ENCODE assay signal across 18 cellular contexts in the genomic region with DNA sequence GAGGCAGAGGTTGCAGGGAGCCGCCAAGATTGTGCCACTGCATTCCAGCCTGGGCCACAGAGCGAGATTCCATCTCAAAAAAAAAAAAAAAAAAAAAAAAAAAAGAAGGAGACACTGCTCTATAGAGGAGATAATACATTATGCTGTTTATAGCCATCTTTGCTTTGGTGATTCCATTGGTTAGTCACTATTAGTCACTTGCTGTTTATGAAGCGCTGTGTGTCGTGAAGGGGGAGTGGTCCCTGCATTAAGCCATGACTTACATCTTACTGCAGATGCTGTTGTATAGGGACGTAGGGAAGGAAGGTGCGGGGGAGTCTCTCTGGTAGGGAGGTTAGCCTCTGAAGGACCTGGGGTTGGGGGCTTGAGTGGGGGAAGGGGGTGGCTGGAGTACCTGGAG.
"Had no signal": no experiment of that assay in that cellular context is flagged by ENCODE, and none has a peak within 500 bp of the region (broad histone marks: within the 10 kb centered on the region; RNA-seq: fewer than 3 reads in every experiment).

No MANE protein-coding gene starts in this region.

- H3K27ac ChIP-seq: breast epithelium, left lung, tibial artery, uterus had no signal

- H3K27me3 ChIP-seq: breast epithelium, left lung, tibial artery, uterus had no signal

- H3K9me3 ChIP-seq: breast epithelium, tibial artery, uterus had no signal

- H3K4me3 ChIP-seq: breast epithelium, left lung, skin epidermis, tibial artery, uterus had no signal

- H3K36me3 ChIP-seq: breast epithelium, left lung, tibial artery, uterus had no signal

- FAIRE-seq: keratinocyte had no signal

- H3K4me1 ChIP-seq: breast epithelium, left lung, tibial artery, uterus had no signal

- ATAC-seq: activated naive CD8-positive, alpha-beta T cell treated with anti-CD3 and anti-CD28 coated beads, Interleukin-2, amount 50 U/mL, for 24 hours; activated T-helper 17 cell treated with anti-CD3 and anti-CD28 coated beads, Interleukin-2, amount 50 U/mL, for 72 hours; left lung; natural killer cell treated with Interleukin-12 subunit alpha and Interleukin-12 subunit beta and Interleukin-15 and Interleukin-18, amount 100 ng/mL, for 72 hours; right cardiac atrium had no signal

- DNase-seq: activated CD4-positive, alpha-beta T cell treated with anti-CD3 and anti-CD28 coated beads for 1 hour; activated CD4-positive, alpha-beta T cell treated with anti-CD3 and anti-CD28 coated beads, Interleukin-2, amount 50 U/mL, for 4 hours; activated naive CD4-positive, alpha-beta T cell treated with anti-CD3 and anti-CD28 coated beads for 36 hours; activated naive CD8-positive, alpha-beta T cell treated with anti-CD3 and anti-CD28 coated beads, Interleukin-2, amount 50 U/mL, for 24 hours; aorta; dermis blood vessel endothelial cell; left lung; nucleus accumbens; right cardiac atrium; stimulated activated CD4-positive, alpha-beta T cell treated with anti-CD3 and anti-CD28 coated beads, Interleukin-4, amount 100 ng/mL, for 24 hours; stimulated activated naive CD4-positive, alpha-beta T cell; tibial artery; uterus had no signal
